Comparison of ENCODE assay signal across 2 cellular contexts in the genomic region with DNA sequence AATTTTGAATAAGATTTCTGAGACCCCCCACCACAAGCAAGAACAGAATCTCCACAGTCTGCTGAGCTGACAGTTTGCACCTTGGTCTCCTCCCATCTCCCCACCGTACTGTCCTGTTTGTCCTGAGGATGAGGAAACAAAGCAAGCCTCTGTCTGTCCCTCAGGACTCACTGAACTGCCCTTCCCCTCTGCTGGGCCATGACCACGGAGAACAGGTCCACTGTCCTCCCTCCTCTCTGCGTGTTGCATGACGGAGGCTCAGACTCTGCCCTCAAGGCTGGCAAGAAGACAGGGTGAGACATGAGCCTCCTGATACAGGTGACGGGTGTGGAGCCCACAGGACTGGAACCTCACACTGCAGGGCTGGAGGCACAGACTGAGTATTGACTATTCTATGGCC. TPM values are rescaled to one million over a fixed set of nuclear protein-coding genes. Genes with fewer than 3 reads are reported as not detected.
"Had no signal": no experiment of that assay in that cellular context is flagged by ENCODE, and none has a peak within 500 bp of the region (broad histone marks: within the 10 kb centered on the region; RNA-seq: fewer than 3 reads in every experiment).

No MANE protein-coding gene starts in this region.

RNA-seq across cellular contexts. Expression of a gene that starts 22.5 kb away (rescaled TPM):
- total RNA-seq: H9 had no signal
- polyA plus RNA-seq: H1 had no signal
